ENCODE assay signal across 17 cellular contexts in the genomic region with DNA sequence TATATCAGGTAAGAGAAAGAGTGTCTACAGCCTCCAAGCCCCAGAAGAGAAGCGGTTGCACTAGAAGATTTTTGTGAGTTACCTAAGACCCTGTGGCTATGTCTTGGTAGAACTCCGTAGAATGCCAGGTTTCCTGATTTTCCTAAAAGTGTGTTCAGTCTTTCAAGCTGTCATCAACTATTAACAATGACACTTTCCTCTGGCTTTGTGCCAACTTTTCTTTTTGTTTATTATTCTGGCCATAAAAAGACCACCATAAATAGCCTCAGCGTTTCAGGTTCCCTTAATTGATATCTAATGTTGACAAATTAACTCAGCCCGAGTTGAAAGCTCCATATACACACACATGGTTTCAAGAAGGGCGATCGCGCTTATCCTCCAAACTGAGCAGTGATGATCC. TPM values are rescaled to one million over a fixed set of nuclear protein-coding genes. Genes with fewer than 3 reads are reported as not detected.
A peak's percentile ranks its signal among the peaks of the same experiment; 100 is the strongest.
DNase-seq lines count a peak whose midpoint lies in the region; ATAC-seq, FAIRE-seq and TF ChIP-seq lines count a peak whose summit lies in the region.
"Had no signal": no experiment of that assay in that cellular context is flagged by ENCODE, and none has a peak within 500 bp of the region (broad histone marks: within the 10 kb centered on the region; RNA-seq: fewer than 3 reads in every experiment).

No MANE protein-coding gene starts in this region.

- intact Hi-C loops in Calu3 (cut with micrococcal nuclease; ENCODE audit: unreplicated experiment), result no loop called here
- intact Hi-C loops in K562 (cut with micrococcal nuclease), result loop anchor here (2.0 kb wide), 1 partner anchor 67 kb away; no protein-coding TSS in a partner anchor
- intact Hi-C loops in kidney (cut with DNase I), result no loop called here
- intact Hi-C loops in uterus (cut with DNase I; ENCODE audit: low total_unique reads), result no loop called here

- H3K27me3 Mint-ChIP-seq in Calu3 (ENCODE audit: unreplicated experiment), result peaks cover 57% of the 10 kb centered on the region

- H3K27me3 ChIP-seq in K562 (ENCODE audit: control insufficient read depth in 2 of 2, insufficient read depth in 2 of 2, low read length in 2 of 2) (no peaks in the 10 kb centered on the region), uterus (peaks cover 0 to 5% of the 10 kb centered on the region in 2 donors)
- H3K27me3 ChIP-seq: right atrium auricular region had no signal

- peak overlapping the region; percentile 66 for H3K4me3 Mint-ChIP-seq in Calu3 (ENCODE audit: low read depth, unreplicated experiment)

- DNase-seq in Calu3, result no peak
- DNase-seq in NCI-H128 (lab: John Stamatoyannopoulos, UW; ENCODE audit: unreplicated experiment), result peak; percentile 38
- DNase-seq in K562 (ENCODE audit: extremely low read depth in 1 of 4, low spot score in 3 of 4), result no peak
- DNase-seq in kidney, result no peak
- DNase-seq in uterus, result no peak
- no peak for DNase-seq in NCI-H510A (lab: John Stamatoyannopoulos, UW)
- DNase-seq: activated naive CD4-positive, alpha-beta T cell treated with Interleukin-2 at 50 U/mL for 16 hours; DND-41; stimulated activated CD4-positive, alpha-beta T cell treated with anti-CD3 and anti-CD28 coated beads, Interleukin-2, amount 100 ng/mL, for 24 hours had no signal

- no peak overlapping the region for H3K4me2 ChIP-seq in K562 (ENCODE audit: insufficient read depth, low read length)

- no TSS peak for BruUV-seq in Calu3 (replicated peaks; lab: Mats Ljungman, UMichigan)
- no TSS peak for BruUV-seq in K562 (replicated peaks; lab: Mats Ljungman, UMichigan)

- no peak for TF ChIP-seq EP300 in K562 (IDR thresholded peaks at IDR 0.05; ENCODE audit: low read length)

- H3K9ac ChIP-seq in K562 (ENCODE audit: insufficient read depth in 1 of 2, low read depth in 2 of 2, low read length in 2 of 2), result no peak overlapping the region
- no peak overlapping the region for H3K9ac ChIP-seq in kidney (ENCODE audit: low read length in 2 of 2)

- no peaks in the 10 kb centered on the region for H3K4me1 ChIP-seq in K562 (replicated peaks in 1 of 2; ENCODE audit: control insufficient read depth in 2 of 2, insufficient read depth in 2 of 2, low read length in 2 of 2)
- H3K4me1 ChIP-seq in kidney (ENCODE audit: control insufficient read depth in 1 of 2, insufficient read depth in 1 of 2, low read depth in 1 of 2, low read length in 2 of 2), result peaks cover 0 to 4% of the 10 kb centered on the region in 2 donors
- H3K4me1 ChIP-seq in uterus, result no peaks in the 10 kb centered on the region

- no peak for TF ChIP-seq RAD21 in K562 (CRISPR knock-in tag; conservative IDR thresholded peaks at IDR 0.05 in 1 of 2, IDR thresholded peaks at IDR 0.05 in 1 of 2)

- no peak for ATAC-seq in K562
- ATAC-seq in HG02885 (IDR thresholded peaks at IDR 0.05; ENCODE audit: poor library complexity, unreplicated experiment), result no peak
- ATAC-seq in GM21515 (IDR thresholded peaks at IDR 0.05; ENCODE audit: unreplicated experiment), result no peak

- H3K9me3 ChIP-seq in K562 (replicated peaks; ENCODE audit: control insufficient read depth, insufficient read depth, low read depth, low read length) (no peaks in the 10 kb centered on the region), kidney (ENCODE audit: control insufficient read depth in 1 of 2, low read length in 2 of 2) (no peaks in the 10 kb centered on the region), uterus (no peaks in the 10 kb centered on the region)

- no peaks in the 10 kb centered on the region for H3K9me3 Mint-ChIP-seq in Calu3 (ENCODE audit: low read depth, unreplicated experiment)

- peaks cover 10% of the 10 kb centered on the region for H3K4me1 Mint-ChIP-seq in Calu3 (ENCODE audit: low read depth, unreplicated experiment)

- CTCF ChIA-PET in Calu3 (lab: Charles Lee) (no interaction called here), K562 (lab: Yijun Ruan, JAX; ENCODE audit: low intra/inter-chr PET ratio) (no interaction called here)

- POLR2A ChIA-PET in K562 (lab: Yijun Ruan, JAX), result no interaction called here

- no peaks in the 10 kb centered on the region for H3K79me2 ChIP-seq in K562 (ENCODE audit: control insufficient read depth, insufficient read depth, low read length)

- no peaks in the 10 kb centered on the region for H4K20me1 ChIP-seq in K562 (replicated peaks; ENCODE audit: control insufficient read depth, insufficient read depth, low read length)

- TF ChIP-seq POLR2A in K562 (conservative IDR thresholded peaks at IDR 0.05) (no peak), uterus (IDR thresholded peaks at IDR 0.05) (no peak)

- H2AFZ ChIP-seq in K562 (ENCODE audit: low read depth, low read length), result no peak overlapping the region

- H3K9me1 ChIP-seq in K562 (ENCODE audit: control insufficient read depth, insufficient read depth, low read length), result no peaks in the 10 kb centered on the region

- peaks cover 7% of the 10 kb centered on the region for H3K36me3 Mint-ChIP-seq in Calu3 (ENCODE audit: insufficient read depth, unreplicated experiment)

- in situ Hi-C loops in K562 (cut with MboI), result no loop called here

- no peak overlapping the region for H3K27ac Mint-ChIP-seq in Calu3 (ENCODE audit: unreplicated experiment)

- WGBS in K562 (ENCODE audit: insufficient coverage, low coverage, missing lambda C conversion rate), result 27% methylated on average over 7 of the region's 7 CpGs

- FAIRE-seq in K562 (lab: Jason Lieb, UNC), result no peak
- FAIRE-seq in kidney (lab: Jason Lieb, UNC), result no peak

- no peak overlapping the region for H3K27ac ChIP-seq in K562 (ENCODE audit: extremely low read depth, low read depth, low read length)
- no peak overlapping the region for H3K27ac ChIP-seq in kidney (ENCODE audit: low read depth in 2 of 2, low read length in 2 of 2)
- no peak overlapping the region for H3K27ac ChIP-seq in uterus
- H3K27ac ChIP-seq: cardiac muscle cell, right atrium auricular region, SK-N-MC had no signal

- H3K4me3 ChIP-seq in K562, result no peak overlapping the region
- peak overlapping the region; percentile 53 to 59 for H3K4me3 ChIP-seq in kidney (ENCODE audit: low read length in 2 of 2)
- no peak overlapping the region for H3K4me3 ChIP-seq in uterus
- H3K4me3 ChIP-seq: SK-N-MC had no signal

- TF ChIP-seq CTCF in Calu3 (IDR thresholded peaks at IDR 0.05; ENCODE audit: unreplicated experiment) (no peak), K562 (IDR thresholded peaks at IDR 0.05 in 2 of 3, conservative IDR thresholded peaks at IDR 0.05 in 1 of 3; ENCODE audit: insufficient read depth in 2 of 3, low read depth in 1 of 3, low read length in 3 of 3) (no peak), kidney (IDR thresholded peaks at IDR 0.05; ENCODE audit: borderline replicate concordance, extremely low read depth, insufficient read depth) (no peak), uterus (IDR thresholded peaks at IDR 0.05) (no peak)

- H3K36me3 ChIP-seq in K562 (ENCODE audit: control insufficient read depth, insufficient read depth, low read length) (no peaks in the 10 kb centered on the region), kidney (ENCODE audit: control insufficient read depth in 1 of 2, insufficient read depth in 2 of 2, low read length in 2 of 2) (no peaks in the 10 kb centered on the region), uterus (no peaks in the 10 kb centered on the region)
- H3K36me3 ChIP-seq: cardiac muscle cell, right atrium auricular region had no signal

TF ChIP-seq in K562, 482 proteins besides CTCF, POLR2A, EP300 and RAD21:
- TF ChIP-seq TCF3 (CRISPR knock-in tag; IDR thresholded peaks at IDR 0.05) (no peak), NFIX (CRISPR knock-in tag; IDR thresholded peaks at IDR 0.05; ENCODE audit: low read depth) (peak; percentile 75), NFIC (IDR thresholded peaks at IDR 0.05) (peak; percentile 84)
TF ChIP-seq in K562: peak in this region for 2.

RNA-seq across cellular contexts. Expression of a gene that starts 1.2 kb away (rescaled TPM):
- total RNA-seq in Calu3 (2022) (0.07 TPM in 1 of 2 replicates, not detected in the other), K562 (2014; rRNA removed) (not detected in 2 replicates), K562 (2014; rRNA removed; fragmentation: Illumina TruSeq; extraction: Trizol) (not detected in 2 replicates), K562 (2015; rRNA removed; fragmentation: Illumina TruSeq; extraction: Trizol) (not detected in 2 replicates), K562 (2021) (not detected in 2 replicates), kidney (0.13 TPM), uterus (under 1 TPM in 1 of 4 donors, not detected in 3; 0.07 TPM)
- not detected in 2 replicates for total RNA-seq in K562 (2011; cell fraction: chromatin; rRNA removed; ENCODE audit: low replicate concordance)
- total RNA-seq in K562 (2011; cell fraction: nucleolus; rRNA removed), result not detected in 2 replicates
- total RNA-seq in K562 (2011; cell fraction: nucleoplasm; rRNA removed), result not detected in 2 replicates
- polyA plus RNA-seq in K562 (2011; rRNA removed) (not detected in 2 replicates), K562 (2014; fragmentation: Illumina TruSeq; extraction: Trizol) (not detected in 2 replicates), K562 (2014; fragmentation: Nextera tagmentation; extraction: Ambion mirVana) (not detected), K562 (2014; rRNA removed) (not detected in 2 replicates), kidney (ENCODE audit: insufficient read depth, low read depth, low replicate concordance) (0.22 TPM)
- polyA plus RNA-seq in K562 (2011; cell fraction: cytosol; rRNA removed), result not detected in 2 replicates
- not detected in 2 replicates for polyA plus RNA-seq in K562 (2011; cell fraction: nucleus; rRNA removed)
- not detected in 2 replicates for polyA plus RNA-seq in K562 (2012)
- not detected in 2 replicates for polyA minus RNA-seq in K562 (2011; rRNA and poly(A)+ RNA removed)
- polyA minus RNA-seq in K562 (2011; cell fraction: cytosol; rRNA and poly(A)+ RNA removed), result not detected in 2 replicates
- polyA minus RNA-seq in K562 (2011; cell fraction: nucleus; rRNA and poly(A)+ RNA removed), result not detected in 2 replicates
- total RNA-seq: activated CD8-positive, alpha-beta memory T cell treated with anti-CD3 and anti-CD28 coated beads for 36 hours; glomerular endothelial cell had no signal
- polyA plus RNA-seq: BJ had no signal

Comparison
In these comparisons a context has a peak if more than half of its experiments do, and no peak if none do; other contexts are left out.
1. H3K4me3 ChIP-seq: peak in kidney (2 of 2); none in K562 (single experiment) and uterus (0 of 2).